In the genomic region with DNA sequence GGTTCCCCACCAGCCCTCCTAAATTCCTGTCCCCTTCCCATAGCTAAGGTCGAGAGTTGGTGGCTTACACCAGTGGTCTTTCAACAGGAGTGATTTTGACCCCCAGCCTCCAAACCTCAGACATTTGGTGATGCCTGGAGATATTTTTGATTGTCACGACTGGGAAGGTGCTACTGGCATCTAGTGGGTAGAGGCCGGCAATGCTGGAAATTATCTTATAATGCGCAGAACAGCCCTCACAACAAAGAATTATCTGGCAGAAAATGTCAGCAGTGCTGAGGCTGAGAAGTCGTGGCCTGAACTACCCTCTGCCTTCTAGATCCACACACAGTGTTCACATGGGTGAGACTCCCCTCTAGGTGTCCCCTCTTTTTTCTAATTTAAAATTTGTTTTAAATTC, we compare ENCODE assay signal across 12 cellular contexts.
DNase-seq lines count a peak whose midpoint lies in the region; ATAC-seq, FAIRE-seq and TF ChIP-seq lines count a peak whose summit lies in the region.
"Had no signal": no experiment of that assay in that cellular context is flagged by ENCODE, and none has a peak within 500 bp of the region (broad histone marks: within the 10 kb centered on the region; RNA-seq: fewer than 3 reads in every experiment).

No MANE protein-coding gene starts in this region.

- H2AFZ ChIP-seq in DND-41 (ENCODE audit: low read depth, low read length) (no peak overlapping the region), H9 (ENCODE audit: low read length) (no peak overlapping the region), HepG2 (ENCODE audit: low read length) (no peak overlapping the region)

- H3K36me3 ChIP-seq in DND-41 (ENCODE audit: insufficient read depth, low read length) = no peaks in the 10 kb centered on the region
- no peaks in the 10 kb centered on the region for H3K36me3 ChIP-seq in HepG2 (replicated peaks in 1 of 2; ENCODE audit: control insufficient read depth in 1 of 2, insufficient read depth in 2 of 2, low read length in 2 of 2)
- H3K36me3 ChIP-seq: left ventricle myocardium inferior had no signal

- BruUV-seq in HepG2 (replicated peaks; lab: Mats Ljungman, UMichigan) = no TSS peak

- H3K79me1 ChIP-seq in H9 (ENCODE audit: insufficient read depth, low read depth, low read length, poor library complexity, severe bottlenecking) = no peaks in the 10 kb centered on the region

- no peak for TF ChIP-seq EP300 in HepG2 (IDR thresholded peaks at IDR 0.05; ENCODE audit: low read depth in 2 of 2, low read length in 2 of 2)
- TF ChIP-seq EP300 in HepG2 (CRISPR knock-in tag; IDR thresholded peaks at IDR 0.05; ENCODE audit: borderline replicate concordance) = no peak

- no peak overlapping the region for H2BK120ac ChIP-seq in H9 (ENCODE audit: low read depth, low read length, poor library complexity, severe bottlenecking)

- H3K4me3 ChIP-seq in DND-41 (ENCODE audit: low read depth in 1 of 2, low read length in 2 of 2) (no peak overlapping the region), HepG2 (replicated peaks in 1 of 3; ENCODE audit: insufficient read depth in 1 of 3, low read depth in 2 of 3, low read length in 3 of 3) (no peak overlapping the region)
- H3K4me3 ChIP-seq: left ventricle myocardium inferior had no signal

- H3K27ac ChIP-seq in DND-41 (ENCODE audit: low read length) (no peak overlapping the region), H9 (ENCODE audit: insufficient read length, low read depth, low read length) (no peak overlapping the region), VCaP (peak overlapping the region; percentile 74), HepG2 (ENCODE audit: extremely low read length, insufficient read depth, low read length) (no peak overlapping the region)
- H3K27ac ChIP-seq: epithelial cell of prostate, left ventricle myocardium inferior had no signal

- H3K4me2 ChIP-seq in DND-41 (ENCODE audit: insufficient read depth, low read length) = no peak overlapping the region
- H3K4me2 ChIP-seq in H9 (ENCODE audit: insufficient read depth, insufficient read length, low read length) = no peak overlapping the region
- H3K4me2 ChIP-seq in HepG2 (ENCODE audit: low read depth, low read length) = no peak overlapping the region

- no peak overlapping the region for H2BK20ac ChIP-seq in H9 (ENCODE audit: low read depth, low read length, poor library complexity, severe bottlenecking)

- in situ Hi-C loops in HepG2 (cut with HindIII; ENCODE audit: extremely low pct_ligation_motif_present, low pct_unique_long_range_greater_than_20kb) = no loop called here

- H3K23me2 ChIP-seq in H9 (ENCODE audit: insufficient read length, low read depth, low read length, poor library complexity, severe bottlenecking) = no peaks in the 10 kb centered on the region

- H2BK5ac ChIP-seq in H9 (ENCODE audit: insufficient read length, low read length) = no peak overlapping the region

- ATAC-seq in DND-41 (ENCODE audit: insufficient read depth, low read depth) = no peak
- ATAC-seq in HepG2 = no peak
- no peak for ATAC-seq in esophagus mucosa
- no peak for ATAC-seq in natural killer cell treated with Interleukin-12 subunit alpha and Interleukin-12 subunit beta and Interleukin-15 and Interleukin-18, amount 100 ng/mL, for 72 hours
- ATAC-seq: right cardiac atrium had no signal

- H3K79me2 ChIP-seq in DND-41 (ENCODE audit: insufficient read depth, low read length) (no peaks in the 10 kb centered on the region), H9 (ENCODE audit: insufficient read depth, low read length) (no peaks in the 10 kb centered on the region), HepG2 (ENCODE audit: insufficient read depth, low read length) (no peaks in the 10 kb centered on the region)

- H4K91ac ChIP-seq in H9 (ENCODE audit: insufficient read length, low read depth, low read length) = no peak overlapping the region

- no CpG with 5 or more reads among the region's 5 CpGs for WGBS in H9 (ENCODE audit: extremely low coverage, insufficient read length, low lambda C conversion rate)
- WGBS in HepG2 (ENCODE audit: low lambda C conversion rate) = 30% methylated on average over 5 of the region's 5 CpGs

- H3K56ac ChIP-seq in H9 (ENCODE audit: insufficient read length, low read depth, low read length) = no peak overlapping the region

- no peak overlapping the region for H3K4me3 Mint-ChIP-seq in H9
- no peak overlapping the region for H3K4me3 Mint-ChIP-seq in natural killer cell treated with Interleukin-12 subunit alpha and Interleukin-12 subunit beta and Interleukin-15 and Interleukin-18, amount 100 ng/mL, for 72 hours

- no peak for TF ChIP-seq POLR2A in HepG2 (IDR thresholded peaks at IDR 0.05; ENCODE audit: insufficient read depth in 1 of 2, low read depth in 2 of 2, low read length in 2 of 2)

- 0 out of 7 replicates have a peak overlapping the region, but pooled peaks of 1 of the 3 experiments have one; percentile 27 for H3K27ac Mint-ChIP-seq in H9
- no peak overlapping the region for H3K27ac Mint-ChIP-seq in natural killer cell treated with Interleukin-12 subunit alpha and Interleukin-12 subunit beta and Interleukin-15 and Interleukin-18, amount 100 ng/mL, for 72 hours

- H3K9me3 ChIP-seq in DND-41 (ENCODE audit: insufficient read depth, low read length, severe bottlenecking) (no peaks in the 10 kb centered on the region), H9 (ENCODE audit: control insufficient read depth, low read depth, low read length) (no peaks in the 10 kb centered on the region), HepG2 (ENCODE audit: low read length) (no peaks in the 10 kb centered on the region)
- H3K9me3 ChIP-seq: left ventricle myocardium inferior had no signal

- no peak overlapping the region for H3K4ac ChIP-seq in H9 (ENCODE audit: low read depth, low read length)

- DNase-seq in DND-41 (no peak), H9 (no peak), HepG2 (ENCODE audit: low spot score) (no peak), globus pallidus (ENCODE audit: low spot score) (no peak)
- DNase-seq in natural killer cell treated with Interleukin-12 subunit alpha and Interleukin-12 subunit beta and Interleukin-15 and Interleukin-18, amount 100 ng/mL, for 72 hours (ENCODE audit: low spot score) = no peak
- DNase-seq: left ventricle myocardium inferior, NCI-H510A treated with DMSO at 0.1 percent for 48 hours, right cardiac atrium had no signal

- no peak overlapping the region for H2BK15ac ChIP-seq in H9 (ENCODE audit: low read depth, low read length)

- no peak overlapping the region for H2AK5ac ChIP-seq in H9 (ENCODE audit: insufficient read length, low read length)

- no peak overlapping the region for H3K14ac ChIP-seq in H9 (ENCODE audit: insufficient read depth, low read length)

- H3K23ac ChIP-seq in H9 (ENCODE audit: insufficient read length, low read depth, low read length) = no peak overlapping the region

- no peaks in the 10 kb centered on the region for H3K9me3 Mint-ChIP-seq in H9
- H3K9me3 Mint-ChIP-seq in natural killer cell treated with Interleukin-12 subunit alpha and Interleukin-12 subunit beta and Interleukin-15 and Interleukin-18, amount 100 ng/mL, for 72 hours = no peaks in the 10 kb centered on the region

- CTCF ChIA-PET in HepG2 (lab: Yijun Ruan, JAX; ENCODE audit: low intra/inter-chr PET ratio, low total read pairs) = no interaction called here

- POLR2A ChIA-PET in HepG2 (lab: Yijun Ruan, JAX) = no interaction called here

- TF ChIP-seq RAD21 in HepG2 (CRISPR knock-in tag; IDR thresholded peaks at IDR 0.05) = no peak

- H3K36me3 Mint-ChIP-seq in H9 (ENCODE audit: insufficient read depth in 1 of 3, low read depth in 3 of 3) = no peaks in the 10 kb centered on the region
- H3K36me3 Mint-ChIP-seq in natural killer cell treated with Interleukin-12 subunit alpha and Interleukin-12 subunit beta and Interleukin-15 and Interleukin-18, amount 100 ng/mL, for 72 hours = no peaks in the 10 kb centered on the region

- H3T11ph ChIP-seq in H9 (ENCODE audit: low read length) = no peak overlapping the region

- H3K4me1 ChIP-seq in DND-41 (ENCODE audit: insufficient read depth, low read length) (peaks cover 13% of the 10 kb centered on the region), H9 (ENCODE audit: insufficient read depth, low read length) (no peaks in the 10 kb centered on the region), HepG2 (ENCODE audit: insufficient read depth, low read length) (peaks cover 64% of the 10 kb centered on the region)

- H4K8ac ChIP-seq in H9 (replicated peaks; ENCODE audit: insufficient read length, low read depth, low read length) = no peak overlapping the region

- H3K27me3 ChIP-seq in DND-41 (ENCODE audit: insufficient read depth, low read length, poor library complexity) = peaks cover 7% of the 10 kb centered on the region
- no peaks in the 10 kb centered on the region for H3K27me3 ChIP-seq in H9 (ENCODE audit: insufficient read depth, low read length)
- H3K27me3 ChIP-seq in HepG2 (ENCODE audit: control insufficient read depth in 1 of 2, insufficient read depth in 2 of 2, low read length in 2 of 2) = no peaks in the 10 kb centered on the region; a peak in 2 of 5 replicates

- TF ChIP-seq CTCF in DND-41 (IDR thresholded peaks at IDR 0.05; ENCODE audit: borderline replicate concordance, extremely low read depth, low read length, poor library complexity, severe bottlenecking) (peak; percentile 41), H9 (conservative IDR thresholded peaks at IDR 0.05) (peak; percentile 32), VCaP (conservative IDR thresholded peaks at IDR 0.05) (peak; percentile 72), HepG2 (CRISPR knock-in tag; IDR thresholded peaks at IDR 0.05) (peak; percentile 28; the same call in 1 of the 2 replicates)

- H4K20me1 ChIP-seq in DND-41 (ENCODE audit: insufficient read depth, low read length) (no peaks in the 10 kb centered on the region), H9 (ENCODE audit: control insufficient read depth, insufficient read depth, insufficient read length) (no peaks in the 10 kb centered on the region), HepG2 (ENCODE audit: insufficient read depth, low read length) (no peaks in the 10 kb centered on the region)

- H3K4me1 Mint-ChIP-seq in H9 = peaks cover 9 to 13% of the 10 kb centered on the region in 2 experiments; a peak in 3 of 4 replicates
- H3K4me1 Mint-ChIP-seq in natural killer cell treated with Interleukin-12 subunit alpha and Interleukin-12 subunit beta and Interleukin-15 and Interleukin-18, amount 100 ng/mL, for 72 hours (ENCODE audit: low read depth in 2 of 2) = peaks cover 5 to 6% of the 10 kb centered on the region in 2 donors

- H3K9ac ChIP-seq in DND-41 (ENCODE audit: low read depth, low read length) (no peak overlapping the region), H9 (ENCODE audit: extremely low read depth, insufficient read length, low read length) (no peak overlapping the region), HepG2 (ENCODE audit: insufficient read depth, low read depth, low read length) (no peak overlapping the region)

- FAIRE-seq in HepG2 (lab: Jason Lieb, UNC) = no peak
- FAIRE-seq: TTC549 had no signal

- intact Hi-C loops in HepG2 (cut with micrococcal nuclease; ENCODE audit: unreplicated experiment) = no loop called here

- H2BK12ac ChIP-seq in H9 (ENCODE audit: insufficient read length, low read depth, low read length) = no peak overlapping the region

- no peaks in the 10 kb centered on the region for H3K27me3 Mint-ChIP-seq in H9 (ENCODE audit: low read depth)
- peaks cover 0 to 10% of the 10 kb centered on the region in 2 donors for H3K27me3 Mint-ChIP-seq in natural killer cell treated with Interleukin-12 subunit alpha and Interleukin-12 subunit beta and Interleukin-15 and Interleukin-18, amount 100 ng/mL, for 72 hours

- no peak overlapping the region for H4K5ac ChIP-seq in H9 (ENCODE audit: insufficient read length, low read depth, low read length)

- H3K18ac ChIP-seq in H9 (ENCODE audit: insufficient read length, low read depth, low read length) = no peak overlapping the region
